22 cellular contexts compared by ENCODE assay signal in the genomic region with DNA sequence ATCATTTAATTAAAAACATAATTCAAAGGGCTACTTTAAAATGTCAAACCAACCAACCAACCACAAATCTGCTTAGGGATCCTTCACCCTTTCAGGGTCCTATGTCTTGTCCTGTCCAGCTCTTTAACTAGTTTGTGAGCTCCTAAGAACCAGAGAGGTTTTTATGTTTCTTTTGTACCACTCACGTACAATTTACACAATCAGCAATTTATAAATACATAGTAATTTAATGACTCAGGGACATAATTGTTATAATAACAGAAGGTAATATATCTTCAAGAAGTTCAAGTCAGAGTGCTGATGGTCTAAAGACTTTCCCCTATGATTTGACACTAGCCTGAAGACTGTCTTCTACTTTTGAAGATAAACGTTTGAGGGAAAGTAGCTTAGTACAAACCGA. TPM values are rescaled to one million over a fixed set of nuclear protein-coding genes. Genes with fewer than 3 reads are reported as not detected.
DNase-seq lines count a peak whose midpoint lies in the region; ATAC-seq, FAIRE-seq and TF ChIP-seq lines count a peak whose summit lies in the region.
"Had no signal": no experiment of that assay in that cellular context is flagged by ENCODE, and none has a peak within 500 bp of the region (broad histone marks: within the 10 kb centered on the region; RNA-seq: fewer than 3 reads in every experiment).

No MANE protein-coding gene starts in this region.

- intact Hi-C loops in HepG2 (cut with micrococcal nuclease; ENCODE audit: unreplicated experiment) (loop anchor here (5.0 kb wide), 3 partner anchors 117 to 732 kb away; no protein-coding TSS in a partner anchor), right lobe of liver (cut with DNase I) (no loop called here), K562 (cut with micrococcal nuclease) (loop anchor here (5.0 to 10.0 kb wide), 2 partner anchors 117 to 520 kb away; a partner anchor contains a TSS)

- H3K36me3 ChIP-seq in HepG2 (replicated peaks in 1 of 2; ENCODE audit: control insufficient read depth in 1 of 2, insufficient read depth in 2 of 2, low read length in 2 of 2) (peaks cover 12% of the 10 kb centered on the region in 2 experiments; a peak in 4 of 5 replicates), right lobe of liver (peaks cover 0 to 14% (median 5%) of the 10 kb centered on the region in 4 donors), K562 (ENCODE audit: control insufficient read depth, insufficient read depth, low read length) (peaks cover 14% of the 10 kb centered on the region; the same call in 1 of the 3 replicates)
- H3K36me3 ChIP-seq in BLaER1 treated with 17β-estradiol and CSF1 and Interleukin-3, amounts not matched to agents 10 nM and 100 nM = peaks cover 15 to 64% (median 31%) of the 10 kb centered on the region in 11 experiments
- H3K36me3 ChIP-seq: BE2C had no signal

- H3K9ac ChIP-seq in HepG2 (ENCODE audit: insufficient read depth, low read depth, low read length) (no peak overlapping the region), K562 (ENCODE audit: insufficient read depth in 1 of 2, low read depth in 2 of 2, low read length in 2 of 2) (no peak overlapping the region)
- 0 out of 22 replicates have a peak overlapping the region, but pooled peaks of 1 of the 11 experiments have one; percentile 7 for H3K9ac ChIP-seq in BLaER1 treated with 17β-estradiol and CSF1 and Interleukin-3, amounts not matched to agents 10 nM and 100 nM

- WGBS in HepG2 (ENCODE audit: low lambda C conversion rate) = 92% methylated on average over 3 of the region's 3 CpGs
- 93% methylated on average over 3 of the region's 3 CpGs for WGBS in right lobe of liver (ENCODE audit: insufficient coverage, low coverage, low lambda C conversion rate, missing lambda C conversion rate)
- WGBS in K562 (ENCODE audit: insufficient coverage, low coverage, missing lambda C conversion rate) = 43% methylated on average over 3 of the region's 3 CpGs

- H3K4me2 ChIP-seq in HepG2 (ENCODE audit: low read depth, low read length) = no peak overlapping the region
- H3K4me2 ChIP-seq in BLaER1 treated with 17β-estradiol and CSF1 and Interleukin-3, amounts not matched to agents 10 nM and 100 nM = peak overlapping the region in 8 of 11 experiments; percentile 12 to 70 (median 55); a peak in 14 of 22 replicates
- no peak overlapping the region for H3K4me2 ChIP-seq in K562 (ENCODE audit: insufficient read depth, low read length)

- TF ChIP-seq CTCF in HepG2 (CRISPR knock-in tag; IDR thresholded peaks at IDR 0.05) (no peak), right lobe of liver (IDR thresholded peaks at IDR 0.05) (no peak), K562 (IDR thresholded peaks at IDR 0.05 in 2 of 3, conservative IDR thresholded peaks at IDR 0.05 in 1 of 3; ENCODE audit: insufficient read depth in 2 of 3, low read depth in 1 of 3, low read length in 3 of 3) (no peak)

- H3K9me3 ChIP-seq in HepG2 (ENCODE audit: low read length) (no peaks in the 10 kb centered on the region), right lobe of liver (no peaks in the 10 kb centered on the region), K562 (replicated peaks; ENCODE audit: control insufficient read depth, insufficient read depth, low read depth, low read length) (no peaks in the 10 kb centered on the region)
- H3K9me3 ChIP-seq in BLaER1 treated with 17β-estradiol and CSF1 and Interleukin-3, amounts not matched to agents 10 nM and 100 nM (replicated peaks in 1 of 11) = no peaks in the 10 kb centered on the region
- H3K9me3 ChIP-seq: BE2C, Caco-2 had no signal

- in situ Hi-C loops in HepG2 (cut with HindIII; ENCODE audit: extremely low pct_ligation_motif_present, low pct_unique_long_range_greater_than_20kb) (no loop called here), K562 (cut with MboI) (loop anchor here (10.0 kb wide), 1 partner anchor 110 kb away; no protein-coding TSS in a partner anchor)

- no peaks in the 10 kb centered on the region for H3K27me3 ChIP-seq in HepG2 (ENCODE audit: control insufficient read depth in 1 of 2, insufficient read depth in 2 of 2, low read length in 2 of 2)
- H3K27me3 ChIP-seq in right lobe of liver = no peaks in the 10 kb centered on the region
- no peaks in the 10 kb centered on the region for H3K27me3 ChIP-seq in BLaER1 treated with 17β-estradiol and CSF1 and Interleukin-3, amounts not matched to agents 10 nM and 100 nM
- H3K27me3 ChIP-seq in K562 (ENCODE audit: control insufficient read depth in 2 of 2, insufficient read depth in 2 of 2, low read length in 2 of 2) = no peaks in the 10 kb centered on the region
- H3K27me3 ChIP-seq: BE2C had no signal

- no peak for TF ChIP-seq EP300 in HepG2 (IDR thresholded peaks at IDR 0.05; ENCODE audit: low read depth in 2 of 2, low read length in 2 of 2)
- no peak for TF ChIP-seq EP300 in HepG2 (CRISPR knock-in tag; IDR thresholded peaks at IDR 0.05; ENCODE audit: borderline replicate concordance)
- TF ChIP-seq EP300 in K562 (IDR thresholded peaks at IDR 0.05; ENCODE audit: low read length) = no peak

- H3K79me2 ChIP-seq in HepG2 (ENCODE audit: insufficient read depth, low read length) = no peaks in the 10 kb centered on the region
- no peaks in the 10 kb centered on the region for H3K79me2 ChIP-seq in K562 (ENCODE audit: control insufficient read depth, insufficient read depth, low read length)

- no peak for TF ChIP-seq RAD21 in HepG2 (CRISPR knock-in tag; IDR thresholded peaks at IDR 0.05)
- TF ChIP-seq RAD21 in K562 (CRISPR knock-in tag; conservative IDR thresholded peaks at IDR 0.05 in 1 of 2, IDR thresholded peaks at IDR 0.05 in 1 of 2) = no peak

- H3K27ac ChIP-seq in HepG2 (ENCODE audit: extremely low read length, insufficient read depth, low read length) (no peak overlapping the region), right lobe of liver (no peak overlapping the region), K562 (ENCODE audit: extremely low read depth, low read depth, low read length) (no peak overlapping the region)
- no peak overlapping the region for H3K27ac ChIP-seq in BLaER1 treated with 17β-estradiol and CSF1 and Interleukin-3, amounts not matched to agents 10 nM and 100 nM
- H3K27ac ChIP-seq: 22Rv1, C4-2B had no signal

- no peak overlapping the region for H3K4me3 ChIP-seq in HepG2 (replicated peaks in 1 of 3; ENCODE audit: insufficient read depth in 1 of 3, low read depth in 2 of 3, low read length in 3 of 3)
- H3K4me3 ChIP-seq in right lobe of liver = no peak overlapping the region
- no peak overlapping the region for H3K4me3 ChIP-seq in BLaER1 treated with 17β-estradiol and CSF1 and Interleukin-3, amounts not matched to agents 10 nM and 100 nM
- no peak overlapping the region for H3K4me3 ChIP-seq in K562
- H3K4me3 ChIP-seq: GM12878 had no signal

- H2AFZ ChIP-seq in HepG2 (ENCODE audit: low read length) = no peak overlapping the region
- H2AFZ ChIP-seq in K562 (ENCODE audit: low read depth, low read length) = no peak overlapping the region

- ATAC-seq in HepG2 (no peak), right lobe of liver (no peak), K562 (no peak)
- ATAC-seq: CD8-positive, alpha-beta T cell; GM12878 had no signal

- no peak for DNase-seq in HepG2 (ENCODE audit: low spot score)
- DNase-seq in right lobe of liver = no peak
- DNase-seq in K562 (ENCODE audit: extremely low read depth in 1 of 4, low spot score in 3 of 4) = no peak
- DNase-seq in T-helper 1 cell = no peak
- no peak for DNase-seq in DMS53 treated with DMSO at 0.1 percent for 48 hours (lab: John Stamatoyannopoulos, UW; ENCODE audit: unreplicated experiment)
- DNase-seq: ACHN; BE2C; Caco-2; Calu3; CD4-positive, alpha-beta T cell; CD8-positive, alpha-beta T cell; DMS79; DND-41; EL; GDM1 had no signal

- POLR2A ChIA-PET in HepG2 (lab: Yijun Ruan, JAX) = no interaction called here
- POLR2A ChIA-PET in K562 (lab: Yijun Ruan, JAX) = no interaction called here

- TF ChIP-seq POLR2A in HepG2 (IDR thresholded peaks at IDR 0.05; ENCODE audit: insufficient read depth in 1 of 2, low read depth in 2 of 2, low read length in 2 of 2) = no peak
- TF ChIP-seq POLR2A in right lobe of liver (IDR thresholded peaks at IDR 0.05) = no peak
- no peak for TF ChIP-seq POLR2A in K562 (conservative IDR thresholded peaks at IDR 0.05)

- peaks cover 2% of the 10 kb centered on the region for H3K9me1 ChIP-seq in K562 (ENCODE audit: control insufficient read depth, insufficient read depth, low read length)

- no peak for FAIRE-seq in HepG2 (lab: Jason Lieb, UNC)
- no peak for FAIRE-seq in K562 (lab: Jason Lieb, UNC)
- FAIRE-seq: D721Med, GM12878, GM12892, GM18507 had no signal

- H4K20me1 ChIP-seq in HepG2 (ENCODE audit: insufficient read depth, low read length) = no peaks in the 10 kb centered on the region
- H4K20me1 ChIP-seq in BLaER1 treated with 17β-estradiol and CSF1 and Interleukin-3, amounts not matched to agents 10 nM and 100 nM = peaks cover 0 to 9% (median 0%) of the 10 kb centered on the region in 11 experiments; a peak in 4 of 22 replicates
- H4K20me1 ChIP-seq in K562 (replicated peaks; ENCODE audit: control insufficient read depth, insufficient read depth, low read length) = no peaks in the 10 kb centered on the region

- CTCF ChIA-PET in HepG2 (lab: Yijun Ruan, JAX; ENCODE audit: low intra/inter-chr PET ratio, low total read pairs) = no interaction called here
- CTCF ChIA-PET in K562 (lab: Yijun Ruan, JAX; ENCODE audit: low intra/inter-chr PET ratio) = no interaction called here

- BruUV-seq in HepG2 (replicated peaks; lab: Mats Ljungman, UMichigan) (no TSS peak), K562 (replicated peaks; lab: Mats Ljungman, UMichigan) (no TSS peak)

- H3K4me1 ChIP-seq in HepG2 (ENCODE audit: insufficient read depth, low read length) (no peaks in the 10 kb centered on the region), right lobe of liver (no peaks in the 10 kb centered on the region), K562 (replicated peaks in 1 of 2; ENCODE audit: control insufficient read depth in 2 of 2, insufficient read depth in 2 of 2, low read length in 2 of 2) (no peaks in the 10 kb centered on the region)
- H3K4me1 ChIP-seq in BLaER1 treated with 17β-estradiol and CSF1 and Interleukin-3, amounts not matched to agents 10 nM and 100 nM = peaks cover 0 to 26% (median 21%) of the 10 kb centered on the region in 10 experiments; a peak in 15 of 20 replicates
- H3K4me1 ChIP-seq: BE2C, Caco-2 had no signal

RNA-seq across cellular contexts. Expression of a gene that starts 16.0 kb away (rescaled TPM):
- total RNA-seq in HepG2 (2016; rRNA removed; fragmentation: Illumina TruSeq; extraction: Trizol) = 16.5 and 22.7 TPM in 2 replicates
- 2.7 and 2.8 TPM in 2 replicates for total RNA-seq in HepG2 (2016; cell fraction: cytosol; rRNA removed; fragmentation: Illumina TruSeq; extraction: Trizol; ENCODE audit: low read depth)
- total RNA-seq in HepG2 (2016; cell fraction: insoluble cytoplasmic fraction; rRNA removed; fragmentation: Illumina TruSeq; extraction: Trizol) = 14.9 and 22.8 TPM in 2 replicates
- 6.9 and 9.3 TPM in 2 replicates for total RNA-seq in HepG2 (2016; cell fraction: membrane; rRNA removed; fragmentation: Illumina TruSeq; extraction: Trizol)
- 10.7 and 11.6 TPM in 2 replicates for total RNA-seq in HepG2 (2016; cell fraction: nucleus; rRNA removed; fragmentation: Illumina TruSeq; extraction: Trizol)
- polyA plus RNA-seq in HepG2 (2011; rRNA removed) = 14.6 and 15.5 TPM in 2 replicates
- polyA plus RNA-seq in HepG2 (2011; cell fraction: cytosol; rRNA removed) = 8.2 and 13.8 TPM in 2 replicates
- 7.2 and 8.7 TPM in 2 replicates for polyA plus RNA-seq in HepG2 (2011; cell fraction: nucleus; rRNA removed)
- polyA plus RNA-seq in HepG2 (2012) = 12.1 and 13.0 TPM in 2 replicates
- 0.78 and 0.82 TPM in 2 replicates for polyA plus RNA-seq in HepG2 (2016; cell fraction: cytosol; fragmentation: Illumina TruSeq; extraction: Trizol; ENCODE audit: low read depth)
- polyA plus RNA-seq in HepG2 (2016; cell fraction: insoluble cytoplasmic fraction; fragmentation: Illumina TruSeq; extraction: Trizol; ENCODE audit: low read depth) = 15.3 and 18.4 TPM in 2 replicates
- 3.0 and 3.3 TPM in 2 replicates for polyA plus RNA-seq in HepG2 (2016; cell fraction: membrane; fragmentation: Illumina TruSeq; extraction: Trizol; ENCODE audit: low read depth)
- polyA plus RNA-seq in HepG2 (2016; cell fraction: nucleus; fragmentation: Illumina TruSeq; extraction: Trizol; ENCODE audit: insufficient read depth, low read depth) = 10.3 and 10.6 TPM in 2 replicates
- polyA minus RNA-seq in HepG2 (2011; rRNA and poly(A)+ RNA removed; ENCODE audit: low replicate concordance) = 11.1 and 34.9 TPM in 2 replicates
- polyA minus RNA-seq in HepG2 (2011; cell fraction: cytosol; rRNA and poly(A)+ RNA removed) = 14.5 and 18.1 TPM in 2 replicates
- 20.6 and 22.1 TPM in 2 replicates for polyA minus RNA-seq in HepG2 (2011; cell fraction: nucleus; rRNA and poly(A)+ RNA removed)
- total RNA-seq in right lobe of liver = 10 to 100 TPM; 10.0 to 17.6 (median 14.1) TPM
- 9.7 and 17.2 TPM in 2 replicates for total RNA-seq in K562 (2011; cell fraction: chromatin; rRNA removed; ENCODE audit: low replicate concordance)
- 4.7 and 5.7 TPM in 2 replicates for total RNA-seq in K562 (2011; cell fraction: nucleolus; rRNA removed)
- 7.6 and 8.1 TPM in 2 replicates for total RNA-seq in K562 (2011; cell fraction: nucleoplasm; rRNA removed)
- total RNA-seq in K562 (2014; rRNA removed) = 14.8 and 15.8 TPM in 2 replicates
- 20.5 and 22.6 TPM in 2 replicates for total RNA-seq in K562 (2014; rRNA removed; fragmentation: Illumina TruSeq; extraction: Trizol)
- total RNA-seq in K562 (2015; rRNA removed; fragmentation: Illumina TruSeq; extraction: Trizol) = 16.5 and 17.5 TPM in 2 replicates
- 20.2 and 21.7 TPM in 2 replicates for total RNA-seq in K562 (2021)
- 12.6 and 23.5 TPM in 2 replicates for polyA plus RNA-seq in K562 (2011; rRNA removed)
- 7.5 and 8.3 TPM in 2 replicates for polyA plus RNA-seq in K562 (2011; cell fraction: cytosol; rRNA removed)
- polyA plus RNA-seq in K562 (2011; cell fraction: nucleus; rRNA removed) = 8.3 TPM in 2 replicates
- polyA plus RNA-seq in K562 (2012) = 13.4 and 14.5 TPM in 2 replicates
- 15.6 and 16.0 TPM in 2 replicates for polyA plus RNA-seq in K562 (2014; fragmentation: Illumina TruSeq; extraction: Trizol)
- polyA plus RNA-seq in K562 (2014; fragmentation: Nextera tagmentation; extraction: Ambion mirVana) = 1 to 10 TPM; 5.8 to 6.2 TPM
- polyA plus RNA-seq in K562 (2014; rRNA removed) = 12.9 and 18.0 TPM in 2 replicates
- 29.7 and 45.4 TPM in 2 replicates for polyA minus RNA-seq in K562 (2011; rRNA and poly(A)+ RNA removed)
- polyA minus RNA-seq in K562 (2011; cell fraction: cytosol; rRNA and poly(A)+ RNA removed) = 11.9 and 12.0 TPM in 2 replicates
- 6.8 and 7.8 TPM in 2 replicates for polyA minus RNA-seq in K562 (2011; cell fraction: nucleus; rRNA and poly(A)+ RNA removed)

RNA-seq across cellular contexts. Expression of a gene that starts 31.2 kb away (rescaled TPM):
- total RNA-seq in HepG2 (2016; rRNA removed; fragmentation: Illumina TruSeq; extraction: Trizol) (not detected in 2 replicates), right lobe of liver (under 1 TPM in 1 of 6 experiments, not detected in 5; 0.18 TPM), K562 (2014; rRNA removed) (0.18 and 0.29 TPM in 2 replicates), K562 (2014; rRNA removed; fragmentation: Illumina TruSeq; extraction: Trizol) (0.38 and 0.55 TPM in 2 replicates), K562 (2015; rRNA removed; fragmentation: Illumina TruSeq; extraction: Trizol) (0.41 and 0.87 TPM in 2 replicates), K562 (2021) (0.22 and 0.51 TPM in 2 replicates)
- total RNA-seq in HepG2 (2016; cell fraction: cytosol; rRNA removed; fragmentation: Illumina TruSeq; extraction: Trizol; ENCODE audit: low read depth) = not detected in 2 replicates
- total RNA-seq in HepG2 (2016; cell fraction: insoluble cytoplasmic fraction; rRNA removed; fragmentation: Illumina TruSeq; extraction: Trizol) = not detected in 2 replicates
- total RNA-seq in HepG2 (2016; cell fraction: membrane; rRNA removed; fragmentation: Illumina TruSeq; extraction: Trizol) = 0.28 TPM in 1 of 2 replicates, not detected in the other
- total RNA-seq in HepG2 (2016; cell fraction: nucleus; rRNA removed; fragmentation: Illumina TruSeq; extraction: Trizol) = not detected in 2 replicates
- polyA plus RNA-seq in HepG2 (2011; rRNA removed) (0.08 and 0.22 TPM in 2 replicates), K562 (2011; rRNA removed) (0.74 and 0.93 TPM in 2 replicates), K562 (2014; fragmentation: Illumina TruSeq; extraction: Trizol) (0.35 and 0.48 TPM in 2 replicates), K562 (2014; fragmentation: Nextera tagmentation; extraction: Ambion mirVana) (under 1 TPM in 1 of 2 experiments, not detected in 1; 0.11 TPM), K562 (2014; rRNA removed) (0.86 and 2.3 TPM in 2 replicates)
- polyA plus RNA-seq in HepG2 (2011; cell fraction: cytosol; rRNA removed) = 0.06 and 0.07 TPM in 2 replicates
- 0.45 and 0.50 TPM in 2 replicates for polyA plus RNA-seq in HepG2 (2011; cell fraction: nucleus; rRNA removed)
- polyA plus RNA-seq in HepG2 (2012) = 0.28 TPM in 1 of 2 replicates, not detected in the other
- not detected in 2 replicates for polyA plus RNA-seq in HepG2 (2016; cell fraction: cytosol; fragmentation: Illumina TruSeq; extraction: Trizol; ENCODE audit: low read depth)
- polyA plus RNA-seq in HepG2 (2016; cell fraction: insoluble cytoplasmic fraction; fragmentation: Illumina TruSeq; extraction: Trizol; ENCODE audit: low read depth) = not detected in 2 replicates
- polyA plus RNA-seq in HepG2 (2016; cell fraction: membrane; fragmentation: Illumina TruSeq; extraction: Trizol; ENCODE audit: low read depth) = 0.19 TPM in 1 of 2 replicates, not detected in the other
- polyA plus RNA-seq in HepG2 (2016; cell fraction: nucleus; fragmentation: Illumina TruSeq; extraction: Trizol; ENCODE audit: insufficient read depth, low read depth) = not detected in 2 replicates
- polyA minus RNA-seq in HepG2 (2011; rRNA and poly(A)+ RNA removed; ENCODE audit: low replicate concordance) = 0.49 TPM in 1 of 2 replicates, not detected in the other
- polyA minus RNA-seq in HepG2 (2011; cell fraction: cytosol; rRNA and poly(A)+ RNA removed) = not detected in 2 replicates
- 0.25 and 0.64 TPM in 2 replicates for polyA minus RNA-seq in HepG2 (2011; cell fraction: nucleus; rRNA and poly(A)+ RNA removed)
- total RNA-seq in K562 (2011; cell fraction: chromatin; rRNA removed; ENCODE audit: low replicate concordance) = 1.7 TPM in 2 replicates
- total RNA-seq in K562 (2011; cell fraction: nucleolus; rRNA removed) = 0.50 and 0.79 TPM in 2 replicates
- total RNA-seq in K562 (2011; cell fraction: nucleoplasm; rRNA removed) = 0.61 and 0.66 TPM in 2 replicates
- 0.12 and 0.53 TPM in 2 replicates for polyA plus RNA-seq in K562 (2011; cell fraction: cytosol; rRNA removed)
- polyA plus RNA-seq in K562 (2011; cell fraction: nucleus; rRNA removed) = 2.6 and 3.5 TPM in 2 replicates
- 0.36 and 0.56 TPM in 2 replicates for polyA plus RNA-seq in K562 (2012)
- polyA minus RNA-seq in K562 (2011; rRNA and poly(A)+ RNA removed) = 0.21 and 1.5 TPM in 2 replicates
- polyA minus RNA-seq in K562 (2011; cell fraction: cytosol; rRNA and poly(A)+ RNA removed) = not detected in 2 replicates
- 0.67 and 1.9 TPM in 2 replicates for polyA minus RNA-seq in K562 (2011; cell fraction: nucleus; rRNA and poly(A)+ RNA removed)
- total RNA-seq: CD8-positive, alpha-beta T cell; GM12878 had no signal

RNA-seq across cellular contexts. Expression of a gene that starts 41.8 kb away (rescaled TPM):
- total RNA-seq in HepG2 (2016; rRNA removed; fragmentation: Illumina TruSeq; extraction: Trizol) (132 and 213 TPM in 2 replicates), right lobe of liver (10 to 100 TPM; 25.9 to 43.3 (median 29.6) TPM), K562 (2014; rRNA removed) (95.1 and 113 TPM in 2 replicates), K562 (2014; rRNA removed; fragmentation: Illumina TruSeq; extraction: Trizol) (163 and 182 TPM in 2 replicates), K562 (2015; rRNA removed; fragmentation: Illumina TruSeq; extraction: Trizol) (126 and 145 TPM in 2 replicates), K562 (2021) (118 TPM in 2 replicates)
- total RNA-seq in HepG2 (2016; cell fraction: cytosol; rRNA removed; fragmentation: Illumina TruSeq; extraction: Trizol; ENCODE audit: low read depth) = 17.4 and 24.2 TPM in 2 replicates
- total RNA-seq in HepG2 (2016; cell fraction: insoluble cytoplasmic fraction; rRNA removed; fragmentation: Illumina TruSeq; extraction: Trizol) = 136 and 219 TPM in 2 replicates
- total RNA-seq in HepG2 (2016; cell fraction: membrane; rRNA removed; fragmentation: Illumina TruSeq; extraction: Trizol) = 40.5 and 51.6 TPM in 2 replicates
- total RNA-seq in HepG2 (2016; cell fraction: nucleus; rRNA removed; fragmentation: Illumina TruSeq; extraction: Trizol) = 63.3 and 64.0 TPM in 2 replicates
- polyA plus RNA-seq in HepG2 (2011; rRNA removed) (26.7 and 37.0 TPM in 2 replicates), K562 (2011; rRNA removed) (84.5 and 134 TPM in 2 replicates), K562 (2014; fragmentation: Illumina TruSeq; extraction: Trizol) (151 and 183 TPM in 2 replicates), K562 (2014; fragmentation: Nextera tagmentation; extraction: Ambion mirVana) (100 to 1,000 TPM; 169 to 204 TPM), K562 (2014; rRNA removed) (146 and 176 TPM in 2 replicates)
- polyA plus RNA-seq in HepG2 (2011; cell fraction: cytosol; rRNA removed) = 14.9 and 21.5 TPM in 2 replicates
- polyA plus RNA-seq in HepG2 (2011; cell fraction: nucleus; rRNA removed) = 7.8 and 12.0 TPM in 2 replicates
- 64.4 and 87.4 TPM in 2 replicates for polyA plus RNA-seq in HepG2 (2012)
- 14.5 and 16.3 TPM in 2 replicates for polyA plus RNA-seq in HepG2 (2016; cell fraction: cytosol; fragmentation: Illumina TruSeq; extraction: Trizol; ENCODE audit: low read depth)
- 249 and 275 TPM in 2 replicates for polyA plus RNA-seq in HepG2 (2016; cell fraction: insoluble cytoplasmic fraction; fragmentation: Illumina TruSeq; extraction: Trizol; ENCODE audit: low read depth)
- polyA plus RNA-seq in HepG2 (2016; cell fraction: membrane; fragmentation: Illumina TruSeq; extraction: Trizol; ENCODE audit: low read depth) = 32.1 and 34.9 TPM in 2 replicates
- 98.8 and 100 TPM in 2 replicates for polyA plus RNA-seq in HepG2 (2016; cell fraction: nucleus; fragmentation: Illumina TruSeq; extraction: Trizol; ENCODE audit: insufficient read depth, low read depth)
- polyA minus RNA-seq in HepG2 (2011; rRNA and poly(A)+ RNA removed; ENCODE audit: low replicate concordance) = 6.6 and 17.6 TPM in 2 replicates
- 18.2 and 19.3 TPM in 2 replicates for polyA minus RNA-seq in HepG2 (2011; cell fraction: cytosol; rRNA and poly(A)+ RNA removed)
- 42.0 and 46.0 TPM in 2 replicates for polyA minus RNA-seq in HepG2 (2011; cell fraction: nucleus; rRNA and poly(A)+ RNA removed)
- total RNA-seq in K562 (2011; cell fraction: chromatin; rRNA removed; ENCODE audit: low replicate concordance) = 25.5 and 70.4 TPM in 2 replicates
- 19.0 and 19.3 TPM in 2 replicates for total RNA-seq in K562 (2011; cell fraction: nucleolus; rRNA removed)
- total RNA-seq in K562 (2011; cell fraction: nucleoplasm; rRNA removed) = 39.4 and 41.1 TPM in 2 replicates
- 15.5 and 31.5 TPM in 2 replicates for polyA plus RNA-seq in K562 (2011; cell fraction: cytosol; rRNA removed)
- 21.5 and 29.9 TPM in 2 replicates for polyA plus RNA-seq in K562 (2011; cell fraction: nucleus; rRNA removed)
- polyA plus RNA-seq in K562 (2012) = 47.4 and 103 TPM in 2 replicates
- polyA minus RNA-seq in K562 (2011; rRNA and poly(A)+ RNA removed) = 76.7 and 84.5 TPM in 2 replicates
- 21.6 and 32.6 TPM in 2 replicates for polyA minus RNA-seq in K562 (2011; cell fraction: cytosol; rRNA and poly(A)+ RNA removed)
- 28.8 and 53.0 TPM in 2 replicates for polyA minus RNA-seq in K562 (2011; cell fraction: nucleus; rRNA and poly(A)+ RNA removed)

RNA-seq across cellular contexts. Expression of a gene that starts 42.1 kb away (rescaled TPM):
- total RNA-seq in HepG2 (2016; rRNA removed; fragmentation: Illumina TruSeq; extraction: Trizol) (48.2 and 49.9 TPM in 2 replicates), right lobe of liver (10 to 100 TPM; 23.5 to 52.5 (median 28.3) TPM), K562 (2014; rRNA removed) (31.3 and 32.3 TPM in 2 replicates), K562 (2014; rRNA removed; fragmentation: Illumina TruSeq; extraction: Trizol) (34.6 and 38.2 TPM in 2 replicates), K562 (2015; rRNA removed; fragmentation: Illumina TruSeq; extraction: Trizol) (21.5 and 22.2 TPM in 2 replicates), K562 (2021) (31.9 and 32.8 TPM in 2 replicates)
- 146 and 149 TPM in 2 replicates for total RNA-seq in HepG2 (2016; cell fraction: cytosol; rRNA removed; fragmentation: Illumina TruSeq; extraction: Trizol; ENCODE audit: low read depth)
- 43.7 and 49.8 TPM in 2 replicates for total RNA-seq in HepG2 (2016; cell fraction: insoluble cytoplasmic fraction; rRNA removed; fragmentation: Illumina TruSeq; extraction: Trizol)
- 133 and 145 TPM in 2 replicates for total RNA-seq in HepG2 (2016; cell fraction: membrane; rRNA removed; fragmentation: Illumina TruSeq; extraction: Trizol)
- 33.8 and 39.7 TPM in 2 replicates for total RNA-seq in HepG2 (2016; cell fraction: nucleus; rRNA removed; fragmentation: Illumina TruSeq; extraction: Trizol)
- polyA plus RNA-seq in HepG2 (2011; rRNA removed) (14.8 and 17.2 TPM in 2 replicates), K562 (2011; rRNA removed) (28.8 and 39.1 TPM in 2 replicates), K562 (2014; fragmentation: Illumina TruSeq; extraction: Trizol) (32.1 and 34.6 TPM in 2 replicates), K562 (2014; fragmentation: Nextera tagmentation; extraction: Ambion mirVana) (1 to 10 TPM; 6.4 to 9.6 TPM), K562 (2014; rRNA removed) (32.8 and 34.5 TPM in 2 replicates)
- 12.7 and 13.9 TPM in 2 replicates for polyA plus RNA-seq in HepG2 (2011; cell fraction: cytosol; rRNA removed)
- 25.0 and 27.9 TPM in 2 replicates for polyA plus RNA-seq in HepG2 (2011; cell fraction: nucleus; rRNA removed)
- 11.1 and 18.4 TPM in 2 replicates for polyA plus RNA-seq in HepG2 (2012)
- 141 and 146 TPM in 2 replicates for polyA plus RNA-seq in HepG2 (2016; cell fraction: cytosol; fragmentation: Illumina TruSeq; extraction: Trizol; ENCODE audit: low read depth)
- polyA plus RNA-seq in HepG2 (2016; cell fraction: insoluble cytoplasmic fraction; fragmentation: Illumina TruSeq; extraction: Trizol; ENCODE audit: low read depth) = 42.6 and 42.7 TPM in 2 replicates
- polyA plus RNA-seq in HepG2 (2016; cell fraction: membrane; fragmentation: Illumina TruSeq; extraction: Trizol; ENCODE audit: low read depth) = 116 and 117 TPM in 2 replicates
- 42.4 and 49.6 TPM in 2 replicates for polyA plus RNA-seq in HepG2 (2016; cell fraction: nucleus; fragmentation: Illumina TruSeq; extraction: Trizol; ENCODE audit: insufficient read depth, low read depth)
- 17.0 and 51.4 TPM in 2 replicates for polyA minus RNA-seq in HepG2 (2011; rRNA and poly(A)+ RNA removed; ENCODE audit: low replicate concordance)
- polyA minus RNA-seq in HepG2 (2011; cell fraction: cytosol; rRNA and poly(A)+ RNA removed) = 7.4 and 8.4 TPM in 2 replicates
- 25.8 and 34.6 TPM in 2 replicates for polyA minus RNA-seq in HepG2 (2011; cell fraction: nucleus; rRNA and poly(A)+ RNA removed)
- total RNA-seq in K562 (2011; cell fraction: chromatin; rRNA removed; ENCODE audit: low replicate concordance) = 96.8 and 104 TPM in 2 replicates
- 51.7 and 55.7 TPM in 2 replicates for total RNA-seq in K562 (2011; cell fraction: nucleolus; rRNA removed)
- total RNA-seq in K562 (2011; cell fraction: nucleoplasm; rRNA removed) = 66.6 and 87.0 TPM in 2 replicates
- 23.8 and 43.0 TPM in 2 replicates for polyA plus RNA-seq in K562 (2011; cell fraction: cytosol; rRNA removed)
- 40.2 and 71.6 TPM in 2 replicates for polyA plus RNA-seq in K562 (2011; cell fraction: nucleus; rRNA removed)
- 19.8 and 25.4 TPM in 2 replicates for polyA plus RNA-seq in K562 (2012)
- 27.2 and 36.0 TPM in 2 replicates for polyA minus RNA-seq in K562 (2011; rRNA and poly(A)+ RNA removed)
- polyA minus RNA-seq in K562 (2011; cell fraction: cytosol; rRNA and poly(A)+ RNA removed) = 12.6 and 14.4 TPM in 2 replicates
- 29.9 and 31.3 TPM in 2 replicates for polyA minus RNA-seq in K562 (2011; cell fraction: nucleus; rRNA and poly(A)+ RNA removed)

Comparison
In these comparisons a context has a peak if more than half of its experiments do, and no peak if none do; other contexts are left out.
1. intact Hi-C loops: an anchor here in HepG2 (5.0 kb wide) and K562 (5.0 to 10.0 kb wide); none called in right lobe of liver.
2. H3K4me2 ChIP-seq: peak in BLaER1 treated with 17β-estradiol and CSF1 and Interleukin-3, amounts not matched to agents 10 nM and 100 nM (8 of 11); none in HepG2 (single experiment) and K562 (single experiment).